ENCODE assay signal across 12 cellular contexts in the genomic region with DNA sequence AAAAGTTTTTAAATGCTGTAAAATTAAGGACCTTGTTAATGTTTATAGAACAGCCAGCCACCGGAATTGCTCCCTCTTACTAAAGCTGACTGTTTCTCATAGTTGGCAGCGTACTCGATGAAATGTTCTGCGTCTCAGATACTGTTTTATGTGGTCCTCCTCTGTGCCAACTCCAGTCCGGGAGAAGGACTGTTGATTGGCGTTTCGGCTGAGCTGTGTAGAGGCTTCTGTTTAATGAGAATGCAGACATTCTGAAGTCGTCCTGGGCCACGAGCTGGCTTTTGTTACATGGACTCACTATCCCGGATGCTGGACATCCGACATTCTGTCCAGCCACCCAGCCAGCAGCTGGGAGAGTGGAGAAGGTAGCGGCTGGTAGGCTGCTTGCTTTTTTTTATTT.
DNase-seq lines count a peak whose midpoint lies in the region; ATAC-seq, FAIRE-seq and TF ChIP-seq lines count a peak whose summit lies in the region.
"Had no signal": no experiment of that assay in that cellular context is flagged by ENCODE, and none has a peak within 500 bp of the region (broad histone marks: within the 10 kb centered on the region; RNA-seq: fewer than 3 reads in every experiment).

No MANE protein-coding gene starts in this region.

- H3K27ac ChIP-seq in cingulate gyrus (ENCODE audit: low read depth, low read length) (peak overlapping the region; percentile 88), subcutaneous abdominal adipose tissue (ENCODE audit: low read depth, low read length) (peak overlapping the region; percentile 49), kidney (ENCODE audit: low read depth in 2 of 2, low read length in 2 of 2) (no peak overlapping the region)
- H3K27ac ChIP-seq: foreskin keratinocyte, neutrophil had no signal

- H3K4me1 ChIP-seq in subcutaneous abdominal adipose tissue (ENCODE audit: control insufficient read depth in 5 of 5, insufficient read depth in 5 of 5, low read length in 5 of 5), result peaks cover 8 to 37% (median 32%) of the 10 kb centered on the region in 5 donors
- peaks cover 5 to 6% of the 10 kb centered on the region in 2 donors for H3K4me1 ChIP-seq in kidney (ENCODE audit: control insufficient read depth in 1 of 2, insufficient read depth in 1 of 2, low read depth in 1 of 2, low read length in 2 of 2)
- H3K4me1 ChIP-seq: foreskin keratinocyte had no signal

- ATAC-seq in GM18868 (IDR thresholded peaks at IDR 0.05; ENCODE audit: unreplicated experiment), result no peak
- ATAC-seq in GM19455 (IDR thresholded peaks at IDR 0.05; ENCODE audit: unreplicated experiment), result no peak
- no peak for ATAC-seq in activated naive CD8-positive, alpha-beta T cell treated with anti-CD3 and anti-CD28 coated beads, Interleukin-2, amount 50 U/mL, for 24 hours
- ATAC-seq: activated T-helper 17 cell treated with anti-CD3 and anti-CD28 coated beads, Interleukin-2, amount 50 U/mL, for 72 hours; foreskin keratinocyte had no signal

- H3K4me3 ChIP-seq in H7 (ENCODE audit: insufficient read depth, low read depth, low read length) (no peak overlapping the region), subcutaneous abdominal adipose tissue (ENCODE audit: low read depth in 1 of 5, low read length in 5 of 5) (no peak overlapping the region), kidney (ENCODE audit: low read length in 2 of 2) (no peak overlapping the region)

- no peak overlapping the region for H3K4me3 Mint-ChIP-seq in activated naive CD8-positive, alpha-beta T cell treated with anti-CD3 and anti-CD28 coated beads, Interleukin-2, amount 50 U/mL, for 24 hours
- H3K4me3 Mint-ChIP-seq: activated T-helper 17 cell treated with anti-CD3 and anti-CD28 coated beads, Interleukin-2, amount 50 U/mL, for 72 hours had no signal

- H3K27me3 Mint-ChIP-seq in activated naive CD8-positive, alpha-beta T cell treated with anti-CD3 and anti-CD28 coated beads, Interleukin-2, amount 50 U/mL, for 24 hours, result no peaks in the 10 kb centered on the region
- H3K27me3 Mint-ChIP-seq: activated T-helper 17 cell treated with anti-CD3 and anti-CD28 coated beads, Interleukin-2, amount 50 U/mL, for 72 hours had no signal

- peaks cover 7% of the 10 kb centered on the region for H3K4me1 Mint-ChIP-seq in activated naive CD8-positive, alpha-beta T cell treated with anti-CD3 and anti-CD28 coated beads, Interleukin-2, amount 50 U/mL, for 24 hours

- intact Hi-C loops in kidney (cut with DNase I), result no loop called here

- H3K9me3 ChIP-seq in subcutaneous abdominal adipose tissue (ENCODE audit: control insufficient read depth in 5 of 5, low read length in 5 of 5) (no peaks in the 10 kb centered on the region), kidney (ENCODE audit: control insufficient read depth in 1 of 2, low read length in 2 of 2) (no peaks in the 10 kb centered on the region)
- H3K9me3 ChIP-seq: neutrophil had no signal

- FAIRE-seq in kidney (lab: Jason Lieb, UNC), result no peak
- FAIRE-seq: GM19239 had no signal

- no peak overlapping the region for H3K27ac Mint-ChIP-seq in activated naive CD8-positive, alpha-beta T cell treated with anti-CD3 and anti-CD28 coated beads, Interleukin-2, amount 50 U/mL, for 24 hours
- H3K27ac Mint-ChIP-seq: activated T-helper 17 cell treated with anti-CD3 and anti-CD28 coated beads, Interleukin-2, amount 50 U/mL, for 72 hours had no signal

- no peaks in the 10 kb centered on the region for H3K9me3 Mint-ChIP-seq in activated naive CD8-positive, alpha-beta T cell treated with anti-CD3 and anti-CD28 coated beads, Interleukin-2, amount 50 U/mL, for 24 hours
- H3K9me3 Mint-ChIP-seq: activated T-helper 17 cell treated with anti-CD3 and anti-CD28 coated beads, Interleukin-2, amount 50 U/mL, for 72 hours had no signal

- no peak for TF ChIP-seq CTCF in kidney (IDR thresholded peaks at IDR 0.05; ENCODE audit: borderline replicate concordance, extremely low read depth, insufficient read depth)

- H3K27me3 ChIP-seq in H7 (ENCODE audit: control insufficient read depth, insufficient read depth, low read length) (no peaks in the 10 kb centered on the region), subcutaneous abdominal adipose tissue (ENCODE audit: control insufficient read depth in 5 of 5, insufficient read depth in 4 of 5, low read length in 5 of 5) (no peaks in the 10 kb centered on the region)
- H3K27me3 ChIP-seq: foreskin keratinocyte, neutrophil had no signal

- peaks cover 2% of the 10 kb centered on the region for H3K36me3 ChIP-seq in H7 (replicated peaks; ENCODE audit: control insufficient read depth, insufficient read depth, low read length)
- peaks cover 0 to 48% (median 20%) of the 10 kb centered on the region in 5 donors for H3K36me3 ChIP-seq in subcutaneous abdominal adipose tissue (ENCODE audit: control insufficient read depth in 5 of 5, insufficient read depth in 5 of 5, low read length in 5 of 5)
- peaks cover 0 to 5% of the 10 kb centered on the region in 2 donors for H3K36me3 ChIP-seq in kidney (ENCODE audit: control insufficient read depth in 1 of 2, insufficient read depth in 2 of 2, low read length in 2 of 2)

- no peaks in the 10 kb centered on the region for H3K36me3 Mint-ChIP-seq in activated naive CD8-positive, alpha-beta T cell treated with anti-CD3 and anti-CD28 coated beads, Interleukin-2, amount 50 U/mL, for 24 hours (ENCODE audit: low read depth)

- DNase-seq in H7 (peak; percentile 13), kidney tubule cell (ENCODE audit: low spot score) (peak; percentile 62), kidney (no peak)
- DNase-seq in activated naive CD8-positive, alpha-beta T cell treated with anti-CD3 and anti-CD28 coated beads, Interleukin-2, amount 50 U/mL, for 24 hours, result no peak
- DNase-seq: foreskin keratinocyte had no signal

- H3K9ac ChIP-seq in subcutaneous abdominal adipose tissue (ENCODE audit: low read length in 5 of 5), result no peak overlapping the region
- H3K9ac ChIP-seq in kidney (ENCODE audit: low read length in 2 of 2), result no peak overlapping the region

Comparison
In these comparisons a context has a peak if more than half of its experiments do, and no peak if none do; other contexts are left out.
1. DNase-seq: peak in H7 (single experiment) and kidney tubule cell (single experiment); none in kidney (single experiment) and activated naive CD8-positive, alpha-beta T cell treated with anti-CD3 and anti-CD28 coated beads, Interleukin-2, amount 50 U/mL, for 24 hours (single experiment).
2. H3K27ac ChIP-seq: peak in cingulate gyrus (single experiment) and subcutaneous abdominal adipose tissue (single experiment); none in kidney (0 of 2).